Comparison of ENCODE assay signal across 1 cellular context in the genomic region with DNA sequence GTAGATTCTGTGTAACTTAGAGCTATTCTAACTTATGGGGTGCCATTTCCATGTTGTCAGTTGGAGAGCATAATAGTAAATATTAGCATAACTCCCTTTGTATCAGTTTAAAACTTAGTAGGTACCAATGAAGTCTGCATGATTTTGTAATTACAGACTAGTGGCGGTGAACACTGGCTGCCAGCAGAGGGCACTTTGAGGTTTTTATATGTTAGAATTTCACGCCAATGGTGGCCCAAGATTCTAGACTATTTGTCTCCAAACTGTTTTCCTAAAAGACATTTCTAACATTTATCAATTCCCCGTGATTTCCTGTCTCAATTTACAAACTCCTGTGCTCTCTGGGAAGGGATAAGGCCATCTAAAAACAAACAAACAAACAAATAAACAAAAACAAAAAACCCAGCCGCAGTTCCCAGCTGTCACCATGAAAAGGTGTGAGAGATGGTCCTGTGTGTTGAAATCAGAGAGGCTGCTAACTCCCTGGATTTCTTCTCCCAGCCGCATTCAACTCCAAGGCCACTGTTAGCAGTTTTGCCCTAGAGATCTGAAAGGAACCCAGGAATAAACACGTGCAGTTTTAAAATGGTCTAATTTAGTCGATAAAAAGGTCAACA.
TF ChIP-seq lines count a peak whose summit lies in the region.

No MANE protein-coding gene starts in this region.

TF ChIP-seq in GM23338, 12 proteins besides CTCF, POLR2A, EP300 and RAD21 (continued from another document):
- TF ChIP-seq, protein P1, sequence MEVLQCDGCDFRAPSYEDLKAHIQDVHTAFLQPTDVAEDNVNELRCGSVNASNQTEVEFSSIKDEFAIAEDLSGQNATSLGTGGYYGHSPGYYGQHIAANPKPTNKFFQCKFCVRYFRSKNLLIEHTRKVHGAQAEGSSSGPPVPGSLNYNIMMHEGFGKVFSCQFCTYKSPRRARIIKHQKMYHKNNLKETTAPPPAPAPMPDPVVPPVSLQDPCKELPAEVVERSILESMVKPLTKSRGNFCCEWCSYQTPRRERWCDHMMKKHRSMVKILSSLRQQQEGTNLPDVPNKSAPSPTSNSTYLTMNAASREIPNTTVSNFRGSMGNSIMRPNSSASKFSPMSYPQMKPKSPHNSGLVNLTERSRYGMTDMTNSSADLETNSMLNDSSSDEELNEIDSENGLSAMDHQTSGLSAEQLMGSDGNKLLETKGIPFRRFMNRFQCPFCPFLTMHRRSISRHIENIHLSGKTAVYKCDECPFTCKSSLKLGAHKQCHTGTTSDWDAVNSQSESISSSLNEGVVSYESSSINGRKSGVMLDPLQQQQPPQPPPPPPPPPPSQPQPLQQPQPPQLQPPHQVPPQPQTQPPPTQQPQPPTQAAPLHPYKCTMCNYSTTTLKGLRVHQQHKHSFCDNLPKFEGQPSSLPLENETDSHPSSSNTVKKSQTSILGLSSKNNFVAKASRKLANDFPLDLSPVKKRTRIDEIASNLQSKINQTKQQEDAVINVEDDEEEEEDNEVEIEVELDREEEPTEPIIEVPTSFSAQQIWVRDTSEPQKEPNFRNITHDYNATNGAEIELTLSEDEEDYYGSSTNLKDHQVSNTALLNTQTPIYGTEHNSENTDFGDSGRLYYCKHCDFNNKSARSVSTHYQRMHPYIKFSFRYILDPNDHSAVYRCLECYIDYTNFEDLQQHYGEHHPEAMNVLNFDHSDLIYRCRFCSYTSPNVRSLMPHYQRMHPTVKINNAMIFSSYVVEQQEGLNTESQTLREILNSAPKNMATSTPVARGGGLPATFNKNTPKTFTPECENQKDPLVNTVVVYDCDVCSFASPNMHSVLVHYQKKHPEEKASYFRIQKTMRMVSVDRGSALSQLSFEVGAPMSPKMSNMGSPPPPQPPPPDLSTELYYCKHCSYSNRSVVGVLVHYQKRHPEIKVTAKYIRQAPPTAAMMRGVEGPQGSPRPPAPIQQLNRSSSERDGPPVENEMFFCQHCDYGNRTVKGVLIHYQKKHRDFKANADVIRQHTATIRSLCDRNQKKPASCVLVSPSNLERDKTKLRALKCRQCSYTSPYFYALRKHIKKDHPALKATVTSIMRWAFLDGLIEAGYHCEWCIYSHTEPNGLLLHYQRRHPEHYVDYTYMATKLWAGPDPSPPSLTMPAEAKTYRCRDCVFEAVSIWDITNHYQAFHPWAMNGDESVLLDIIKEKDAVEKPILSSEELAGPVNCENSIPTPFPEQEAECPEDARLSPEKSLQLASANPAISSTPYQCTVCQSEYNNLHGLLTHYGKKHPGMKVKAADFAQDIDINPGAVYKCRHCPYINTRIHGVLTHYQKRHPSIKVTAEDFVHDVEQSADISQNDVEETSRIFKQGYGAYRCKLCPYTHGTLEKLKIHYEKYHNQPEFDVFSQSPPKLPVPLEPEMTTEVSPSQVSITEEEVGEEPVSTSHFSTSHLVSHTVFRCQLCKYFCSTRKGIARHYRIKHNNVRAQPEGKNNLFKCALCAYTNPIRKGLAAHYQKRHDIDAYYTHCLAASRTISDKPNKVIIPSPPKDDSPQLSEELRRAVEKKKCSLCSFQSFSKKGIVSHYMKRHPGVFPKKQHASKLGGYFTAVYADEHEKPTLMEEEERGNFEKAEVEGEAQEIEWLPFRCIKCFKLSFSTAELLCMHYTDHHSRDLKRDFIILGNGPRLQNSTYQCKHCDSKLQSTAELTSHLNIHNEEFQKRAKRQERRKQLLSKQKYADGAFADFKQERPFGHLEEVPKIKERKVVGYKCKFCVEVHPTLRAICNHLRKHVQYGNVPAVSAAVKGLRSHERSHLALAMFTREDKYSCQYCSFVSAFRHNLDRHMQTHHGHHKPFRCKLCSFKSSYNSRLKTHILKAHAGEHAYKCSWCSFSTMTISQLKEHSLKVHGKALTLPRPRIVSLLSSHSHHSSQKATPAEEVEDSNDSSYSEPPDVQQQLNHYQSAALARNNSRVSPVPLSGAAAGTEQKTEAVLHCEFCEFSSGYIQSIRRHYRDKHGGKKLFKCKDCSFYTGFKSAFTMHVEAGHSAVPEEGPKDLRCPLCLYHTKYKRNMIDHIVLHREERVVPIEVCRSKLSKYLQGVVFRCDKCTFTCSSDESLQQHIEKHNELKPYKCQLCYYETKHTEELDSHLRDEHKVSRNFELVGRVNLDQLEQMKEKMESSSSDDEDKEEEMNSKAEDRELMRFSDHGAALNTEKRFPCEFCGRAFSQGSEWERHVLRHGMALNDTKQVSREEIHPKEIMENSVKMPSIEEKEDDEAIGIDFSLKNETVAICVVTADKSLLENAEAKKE (CRISPR knock-in tag; IDR thresholded peaks at IDR 0.05), result no peak
- TF ChIP-seq, protein P2, sequence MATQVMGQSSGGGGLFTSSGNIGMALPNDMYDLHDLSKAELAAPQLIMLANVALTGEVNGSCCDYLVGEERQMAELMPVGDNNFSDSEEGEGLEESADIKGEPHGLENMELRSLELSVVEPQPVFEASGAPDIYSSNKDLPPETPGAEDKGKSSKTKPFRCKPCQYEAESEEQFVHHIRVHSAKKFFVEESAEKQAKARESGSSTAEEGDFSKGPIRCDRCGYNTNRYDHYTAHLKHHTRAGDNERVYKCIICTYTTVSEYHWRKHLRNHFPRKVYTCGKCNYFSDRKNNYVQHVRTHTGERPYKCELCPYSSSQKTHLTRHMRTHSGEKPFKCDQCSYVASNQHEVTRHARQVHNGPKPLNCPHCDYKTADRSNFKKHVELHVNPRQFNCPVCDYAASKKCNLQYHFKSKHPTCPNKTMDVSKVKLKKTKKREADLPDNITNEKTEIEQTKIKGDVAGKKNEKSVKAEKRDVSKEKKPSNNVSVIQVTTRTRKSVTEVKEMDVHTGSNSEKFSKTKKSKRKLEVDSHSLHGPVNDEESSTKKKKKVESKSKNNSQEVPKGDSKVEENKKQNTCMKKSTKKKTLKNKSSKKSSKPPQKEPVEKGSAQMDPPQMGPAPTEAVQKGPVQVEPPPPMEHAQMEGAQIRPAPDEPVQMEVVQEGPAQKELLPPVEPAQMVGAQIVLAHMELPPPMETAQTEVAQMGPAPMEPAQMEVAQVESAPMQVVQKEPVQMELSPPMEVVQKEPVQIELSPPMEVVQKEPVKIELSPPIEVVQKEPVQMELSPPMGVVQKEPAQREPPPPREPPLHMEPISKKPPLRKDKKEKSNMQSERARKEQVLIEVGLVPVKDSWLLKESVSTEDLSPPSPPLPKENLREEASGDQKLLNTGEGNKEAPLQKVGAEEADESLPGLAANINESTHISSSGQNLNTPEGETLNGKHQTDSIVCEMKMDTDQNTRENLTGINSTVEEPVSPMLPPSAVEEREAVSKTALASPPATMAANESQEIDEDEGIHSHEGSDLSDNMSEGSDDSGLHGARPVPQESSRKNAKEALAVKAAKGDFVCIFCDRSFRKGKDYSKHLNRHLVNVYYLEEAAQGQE (IDR thresholded peaks at IDR 0.05; ENCODE audit: unreplicated experiment), result no peak
- TF ChIP-seq EZH2 (IDR thresholded peaks at IDR 0.05; ENCODE audit: low read depth, unreplicated experiment) (no peak), EZH2phosphoT487 (IDR thresholded peaks at IDR 0.05; ENCODE audit: unreplicated experiment) (no peak), CREB1 (CRISPR knock-in tag; IDR thresholded peaks at IDR 0.05; ENCODE audit: low read depth) (no peak), NANOG (IDR thresholded peaks at IDR 0.05; ENCODE audit: borderline replicate concordance) (no peak)
- TF ChIP-seq, protein P3, sequence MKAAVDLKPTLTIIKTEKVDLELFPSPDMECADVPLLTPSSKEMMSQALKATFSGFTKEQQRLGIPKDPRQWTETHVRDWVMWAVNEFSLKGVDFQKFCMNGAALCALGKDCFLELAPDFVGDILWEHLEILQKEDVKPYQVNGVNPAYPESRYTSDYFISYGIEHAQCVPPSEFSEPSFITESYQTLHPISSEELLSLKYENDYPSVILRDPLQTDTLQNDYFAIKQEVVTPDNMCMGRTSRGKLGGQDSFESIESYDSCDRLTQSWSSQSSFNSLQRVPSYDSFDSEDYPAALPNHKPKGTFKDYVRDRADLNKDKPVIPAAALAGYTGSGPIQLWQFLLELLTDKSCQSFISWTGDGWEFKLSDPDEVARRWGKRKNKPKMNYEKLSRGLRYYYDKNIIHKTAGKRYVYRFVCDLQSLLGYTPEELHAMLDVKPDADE (IDR thresholded peaks at IDR 0.05), result no peak
